In genomic region chr6:21807299-21807698, GRCh38 we compare ENCODE assay signal across 19 cellular contexts.
"Had no signal": no experiment of that assay in that cellular context is flagged by ENCODE, and none has a peak within 500 bp of the region (broad histone marks: within the 10 kb centered on the region; RNA-seq: fewer than 3 reads in every experiment).

No MANE protein-coding gene starts in this region.

- H3K36me3 ChIP-seq: brain microvascular endothelial cell, neutrophil, sigmoid colon, upper lobe of right lung had no signal

- H3K27ac ChIP-seq: brain microvascular endothelial cell, neutrophil, psoas muscle, upper lobe of right lung had no signal

- H3K79me2 ChIP-seq: hepatocyte had no signal

- H3K36me3 Mint-ChIP-seq: activated naive CD4-positive, alpha-beta T cell treated with anti-CD3 and anti-CD28 coated beads, Interleukin-2, amount 50 U/mL, for 72 hours had no signal

- DNase-seq: activated CD4-positive, alpha-beta T cell treated with anti-CD3 and anti-CD28 coated beads, Interleukin-2, amount 50 U/mL, for 48 hours; activated CD4-positive, CD25-positive, alpha-beta regulatory T cell treated with anti-CD3 and anti-CD28 coated beads, Interleukin-2, amount 50 U/mL, for 72 hours; activated effector memory CD4-positive, alpha-beta T cell treated with anti-CD3 and anti-CD28 coated beads, Interleukin-2, amount 50 U/mL, for 16 hours; activated T-cell treated with anti-CD3 and anti-CD28 coated beads, Interleukin-2, amount 50 U/mL, for 4 hours; amniotic stem cell; cerebellar nuclear complex; effector memory CD8-positive, alpha-beta T cell; midbrain; sigmoid colon; stimulated activated CD4-positive, alpha-beta T cell treated with anti-CD3 and anti-CD28 coated beads, Interleukin-2, amount 100 ng/mL, for 48 hours; stimulated activated naive CD4-positive, alpha-beta T cell treated with Interleukin-2 at 50 U/mL for 16 hours; upper lobe of right lung had no signal

- H3K4me1 ChIP-seq: psoas muscle, upper lobe of right lung had no signal

- H3K4me3 Mint-ChIP-seq: activated T-cell treated with anti-CD3 and anti-CD28 coated beads, Interleukin-2, amount 50 U/mL, for 4 hours; dendritic cell treated with granulocyte-macrophage colony-stimulating factor and Interleukin-4, amounts not matched to agents 40 ng/mL and 50 ng/mL, for 4 days; effector memory CD8-positive, alpha-beta T cell; T-helper 2 cell treated with Interferon-gamma antibody and Interleukin-4, amounts not matched to agents 5 μg/mL and 100 μg/mL, for 36 hours had no signal

- H2AFZ ChIP-seq: hepatocyte had no signal

- H3K4me3 ChIP-seq: hepatocyte, psoas muscle, upper lobe of right lung had no signal

- H3K9me3 ChIP-seq: neutrophil, psoas muscle, sigmoid colon, upper lobe of right lung had no signal

- ATAC-seq: activated naive CD4-positive, alpha-beta T cell treated with anti-CD3 and anti-CD28 coated beads, Interleukin-2, amount 50 U/mL, for 72 hours; activated T-cell treated with anti-CD3 and anti-CD28 coated beads, Interleukin-2, amount 50 U/mL, for 4 hours; effector memory CD8-positive, alpha-beta T cell had no signal

- H3K9me3 Mint-ChIP-seq: activated naive CD4-positive, alpha-beta T cell treated with anti-CD3 and anti-CD28 coated beads, Interleukin-2, amount 50 U/mL, for 72 hours; activated T-cell treated with anti-CD3 and anti-CD28 coated beads, Interleukin-2, amount 50 U/mL, for 4 hours; dendritic cell treated with granulocyte-macrophage colony-stimulating factor and Interleukin-4, amounts not matched to agents 40 ng/mL and 50 ng/mL, for 4 days; effector memory CD8-positive, alpha-beta T cell; T-helper 2 cell treated with Interferon-gamma antibody and Interleukin-4, amounts not matched to agents 5 μg/mL and 100 μg/mL, for 36 hours had no signal

- H3K27ac Mint-ChIP-seq: activated naive CD4-positive, alpha-beta T cell treated with anti-CD3 and anti-CD28 coated beads, Interleukin-2, amount 50 U/mL, for 72 hours; dendritic cell treated with granulocyte-macrophage colony-stimulating factor and Interleukin-4, amounts not matched to agents 40 ng/mL and 50 ng/mL, for 4 days; effector memory CD8-positive, alpha-beta T cell; T-helper 2 cell treated with Interferon-gamma antibody and Interleukin-4, amounts not matched to agents 5 μg/mL and 100 μg/mL, for 36 hours had no signal

- H3K27me3 ChIP-seq: brain microvascular endothelial cell, hepatocyte, neutrophil, sigmoid colon, upper lobe of right lung had no signal

- H3K27me3 Mint-ChIP-seq: dendritic cell treated with granulocyte-macrophage colony-stimulating factor and Interleukin-4, amounts not matched to agents 40 ng/mL and 50 ng/mL, for 4 days; effector memory CD8-positive, alpha-beta T cell had no signal
